Comparison of ENCODE assay signal across 1 cellular context in the genomic region with DNA sequence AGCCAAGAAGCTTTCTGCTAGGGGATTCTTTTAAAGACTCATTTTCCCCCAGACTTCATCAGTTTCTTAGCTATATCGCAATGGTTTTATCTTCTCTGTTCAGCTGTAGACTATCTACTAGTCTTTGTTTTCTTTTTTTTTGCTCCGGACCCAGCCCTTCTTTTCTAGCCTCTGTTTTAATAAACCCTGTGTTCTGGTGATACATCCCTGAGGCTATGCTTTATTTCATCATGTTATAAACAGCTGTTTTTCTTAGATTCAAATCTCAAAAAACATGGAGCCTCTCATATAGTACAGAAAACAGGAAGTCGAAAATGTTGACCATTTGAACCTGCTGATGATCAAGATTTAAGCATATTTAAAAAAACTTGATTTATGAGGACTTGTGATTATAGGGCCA.
TF ChIP-seq lines count a peak whose summit lies in the region.

No MANE protein-coding gene starts in this region.

TF ChIP-seq in K562, 482 proteins besides CTCF, POLR2A, EP300 and RAD21 (continued from another document and continues in another):
- TF ChIP-seq SMARCA5 (IDR thresholded peaks at IDR 0.05), result no peak
- TF ChIP-seq PHB2 (IDR thresholded peaks at IDR 0.05; ENCODE audit: low read depth), result peak; percentile 45; the same call in 1 of the 2 replicates
- TF ChIP-seq CHCHD3 (CRISPR knock-in tag; IDR thresholded peaks at IDR 0.05), result no peak
- TF ChIP-seq TEAD4 (IDR thresholded peaks at IDR 0.05; ENCODE audit: low read length), result peak; percentile 84
- TF ChIP-seq TEAD4 (CRISPR knock-in tag; IDR thresholded peaks at IDR 0.05; ENCODE audit: borderline replicate concordance), result no peak
- no peak for TF ChIP-seq ZNF695 (CRISPR knock-in tag; IDR thresholded peaks at IDR 0.05)
- TF ChIP-seq, protein P1, sequence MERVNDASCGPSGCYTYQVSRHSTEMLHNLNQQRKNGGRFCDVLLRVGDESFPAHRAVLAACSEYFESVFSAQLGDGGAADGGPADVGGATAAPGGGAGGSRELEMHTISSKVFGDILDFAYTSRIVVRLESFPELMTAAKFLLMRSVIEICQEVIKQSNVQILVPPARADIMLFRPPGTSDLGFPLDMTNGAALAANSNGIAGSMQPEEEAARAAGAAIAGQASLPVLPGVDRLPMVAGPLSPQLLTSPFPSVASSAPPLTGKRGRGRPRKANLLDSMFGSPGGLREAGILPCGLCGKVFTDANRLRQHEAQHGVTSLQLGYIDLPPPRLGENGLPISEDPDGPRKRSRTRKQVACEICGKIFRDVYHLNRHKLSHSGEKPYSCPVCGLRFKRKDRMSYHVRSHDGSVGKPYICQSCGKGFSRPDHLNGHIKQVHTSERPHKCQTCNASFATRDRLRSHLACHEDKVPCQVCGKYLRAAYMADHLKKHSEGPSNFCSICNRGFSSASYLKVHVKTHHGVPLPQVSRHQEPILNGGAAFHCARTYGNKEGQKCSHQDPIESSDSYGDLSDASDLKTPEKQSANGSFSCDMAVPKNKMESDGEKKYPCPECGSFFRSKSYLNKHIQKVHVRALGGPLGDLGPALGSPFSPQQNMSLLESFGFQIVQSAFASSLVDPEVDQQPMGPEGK (CRISPR knock-in tag; IDR thresholded peaks at IDR 0.05; ENCODE audit: borderline replicate concordance), result no peak
- TF ChIP-seq ZEB2 (IDR thresholded peaks at IDR 0.05), result 0 out of 2 replicates have a peak, but pooled peaks have one; percentile 28
- no peak for TF ChIP-seq ZNF23 (CRISPR knock-in tag; IDR thresholded peaks at IDR 0.05)
- TF ChIP-seq, protein P2, sequence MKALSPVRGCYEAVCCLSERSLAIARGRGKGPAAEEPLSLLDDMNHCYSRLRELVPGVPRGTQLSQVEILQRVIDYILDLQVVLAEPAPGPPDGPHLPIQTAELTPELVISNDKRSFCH (CRISPR knock-in tag; IDR thresholded peaks at IDR 0.05), result no peak
- TF ChIP-seq, protein P2 (tag; IDR thresholded peaks at IDR 0.05), result no peak
- TF ChIP-seq HMG20A (CRISPR knock-in tag; conservative IDR thresholded peaks at IDR 0.05), result no peak
- TF ChIP-seq NCOA1 (IDR thresholded peaks at IDR 0.05; ENCODE audit: low read depth), result no peak
- TF ChIP-seq ZNF184 (CRISPR knock-in tag; IDR thresholded peaks at IDR 0.05), result no peak
- no peak for TF ChIP-seq ZNF77 (CRISPR knock-in tag; IDR thresholded peaks at IDR 0.05)
- no peak for TF ChIP-seq GATAD2A (IDR thresholded peaks at IDR 0.05)
- TF ChIP-seq, protein P3, sequence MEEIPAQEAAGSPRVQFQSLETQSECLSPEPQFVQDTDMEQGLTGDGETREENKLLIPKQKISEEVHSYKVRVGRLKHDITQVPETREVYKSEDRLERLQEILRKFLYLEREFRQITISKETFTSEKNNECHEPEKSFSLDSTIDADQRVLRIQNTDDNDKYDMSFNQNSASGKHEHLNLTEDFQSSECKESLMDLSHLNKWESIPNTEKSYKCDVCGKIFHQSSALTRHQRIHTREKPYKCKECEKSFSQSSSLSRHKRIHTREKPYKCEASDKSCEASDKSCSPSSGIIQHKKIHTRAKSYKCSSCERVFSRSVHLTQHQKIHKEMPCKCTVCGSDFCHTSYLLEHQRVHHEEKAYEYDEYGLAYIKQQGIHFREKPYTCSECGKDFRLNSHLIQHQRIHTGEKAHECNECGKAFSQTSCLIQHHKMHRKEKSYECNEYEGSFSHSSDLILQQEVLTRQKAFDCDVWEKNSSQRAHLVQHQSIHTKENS (CRISPR knock-in tag; IDR thresholded peaks at IDR 0.05), result no peak
- peak; percentile 83 for TF ChIP-seq MTA2 (IDR thresholded peaks at IDR 0.05; ENCODE audit: low read depth)
- TF ChIP-seq, protein P4, sequence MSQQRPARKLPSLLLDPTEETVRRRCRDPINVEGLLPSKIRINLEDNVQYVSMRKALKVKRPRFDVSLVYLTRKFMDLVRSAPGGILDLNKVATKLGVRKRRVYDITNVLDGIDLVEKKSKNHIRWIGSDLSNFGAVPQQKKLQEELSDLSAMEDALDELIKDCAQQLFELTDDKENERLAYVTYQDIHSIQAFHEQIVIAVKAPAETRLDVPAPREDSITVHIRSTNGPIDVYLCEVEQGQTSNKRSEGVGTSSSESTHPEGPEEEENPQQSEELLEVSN (IDR thresholded peaks at IDR 0.05; ENCODE audit: borderline replicate concordance in 1 of 2, extremely low read depth in 1 of 2, insufficient read depth in 1 of 2, insufficient read length in 1 of 2, low read depth in 1 of 2, low read length in 1 of 2, poor library complexity in 1 of 2, severe bottlenecking in 1 of 2), result no peak
- TF ChIP-seq ZNF644 (tag; IDR thresholded peaks at IDR 0.05; ENCODE audit: low read depth), result 0 out of 2 replicates have a peak, but pooled peaks have one; percentile 33
- TF ChIP-seq TRIM28 (IDR thresholded peaks at IDR 0.05), result no peak
- TF ChIP-seq XRCC3 (IDR thresholded peaks at IDR 0.05), result no peak
- TF ChIP-seq COPS2 (conservative IDR thresholded peaks at IDR 0.05), result no peak
- TF ChIP-seq, protein P5, sequence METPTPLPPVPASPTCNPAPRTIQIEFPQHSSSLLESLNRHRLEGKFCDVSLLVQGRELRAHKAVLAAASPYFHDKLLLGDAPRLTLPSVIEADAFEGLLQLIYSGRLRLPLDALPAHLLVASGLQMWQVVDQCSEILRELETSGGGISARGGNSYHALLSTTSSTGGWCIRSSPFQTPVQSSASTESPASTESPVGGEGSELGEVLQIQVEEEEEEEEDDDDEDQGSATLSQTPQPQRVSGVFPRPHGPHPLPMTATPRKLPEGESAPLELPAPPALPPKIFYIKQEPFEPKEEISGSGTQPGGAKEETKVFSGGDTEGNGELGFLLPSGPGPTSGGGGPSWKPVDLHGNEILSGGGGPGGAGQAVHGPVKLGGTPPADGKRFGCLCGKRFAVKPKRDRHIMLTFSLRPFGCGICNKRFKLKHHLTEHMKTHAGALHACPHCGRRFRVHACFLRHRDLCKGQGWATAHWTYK (CRISPR knock-in tag; IDR thresholded peaks at IDR 0.05), result no peak
- TF ChIP-seq CBFA2T2 (conservative IDR thresholded peaks at IDR 0.05), result peak; percentile 77
- peak; percentile 63; the same call in 1 of the 2 replicates for TF ChIP-seq HDAC2 (IDR thresholded peaks at IDR 0.05)
- no peak for TF ChIP-seq OTX1 (CRISPR knock-in tag; IDR thresholded peaks at IDR 0.05)
- peak; percentile 72 for TF ChIP-seq CEBPB (tag; IDR thresholded peaks at IDR 0.05)
- TF ChIP-seq HNRNPH1 (optimal IDR thresholded peaks at IDR 0.05; ENCODE audit: low read depth, low read length), result no peak
- TF ChIP-seq, protein P6, sequence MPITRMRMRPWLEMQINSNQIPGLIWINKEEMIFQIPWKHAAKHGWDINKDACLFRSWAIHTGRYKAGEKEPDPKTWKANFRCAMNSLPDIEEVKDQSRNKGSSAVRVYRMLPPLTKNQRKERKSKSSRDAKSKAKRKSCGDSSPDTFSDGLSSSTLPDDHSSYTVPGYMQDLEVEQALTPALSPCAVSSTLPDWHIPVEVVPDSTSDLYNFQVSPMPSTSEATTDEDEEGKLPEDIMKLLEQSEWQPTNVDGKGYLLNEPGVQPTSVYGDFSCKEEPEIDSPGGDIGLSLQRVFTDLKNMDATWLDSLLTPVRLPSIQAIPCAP (CRISPR knock-in tag; IDR thresholded peaks at IDR 0.05; ENCODE audit: borderline replicate concordance), result no peak
- no peak for TF ChIP-seq ESRRB (CRISPR knock-in tag; IDR thresholded peaks at IDR 0.05; ENCODE audit: borderline replicate concordance)
- TF ChIP-seq TBP (optimal IDR thresholded peaks at IDR 0.05; ENCODE audit: low read depth, low read length), result no peak
- TF ChIP-seq SIX5 (IDR thresholded peaks at IDR 0.05; ENCODE audit: borderline replicate concordance in 1 of 2, insufficient read depth in 1 of 2, low read depth in 1 of 2, low read length in 2 of 2), result no peak
- TF ChIP-seq ZNF707 (CRISPR knock-in tag; conservative IDR thresholded peaks at IDR 0.05), result no peak
- TF ChIP-seq, protein P7, sequence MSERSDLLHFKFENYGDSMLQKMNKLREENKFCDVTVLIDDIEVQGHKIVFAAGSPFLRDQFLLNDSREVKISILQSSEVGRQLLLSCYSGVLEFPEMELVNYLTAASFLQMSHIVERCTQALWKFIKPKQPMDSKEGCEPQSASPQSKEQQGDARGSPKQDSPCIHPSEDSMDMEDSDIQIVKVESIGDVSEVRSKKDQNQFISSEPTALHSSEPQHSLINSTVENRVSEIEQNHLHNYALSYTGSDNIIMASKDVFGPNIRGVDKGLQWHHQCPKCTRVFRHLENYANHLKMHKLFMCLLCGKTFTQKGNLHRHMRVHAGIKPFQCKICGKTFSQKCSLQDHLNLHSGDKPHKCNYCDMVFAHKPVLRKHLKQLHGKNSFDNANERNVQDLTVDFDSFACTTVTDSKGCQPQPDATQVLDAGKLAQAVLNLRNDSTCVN (CRISPR knock-in tag; IDR thresholded peaks at IDR 0.05), result peak; percentile 30; the same call in 1 of the 2 replicates
- no peak for TF ChIP-seq KAT7 (CRISPR knock-in tag; IDR thresholded peaks at IDR 0.05; ENCODE audit: borderline replicate concordance)
- TF ChIP-seq, protein P8, sequence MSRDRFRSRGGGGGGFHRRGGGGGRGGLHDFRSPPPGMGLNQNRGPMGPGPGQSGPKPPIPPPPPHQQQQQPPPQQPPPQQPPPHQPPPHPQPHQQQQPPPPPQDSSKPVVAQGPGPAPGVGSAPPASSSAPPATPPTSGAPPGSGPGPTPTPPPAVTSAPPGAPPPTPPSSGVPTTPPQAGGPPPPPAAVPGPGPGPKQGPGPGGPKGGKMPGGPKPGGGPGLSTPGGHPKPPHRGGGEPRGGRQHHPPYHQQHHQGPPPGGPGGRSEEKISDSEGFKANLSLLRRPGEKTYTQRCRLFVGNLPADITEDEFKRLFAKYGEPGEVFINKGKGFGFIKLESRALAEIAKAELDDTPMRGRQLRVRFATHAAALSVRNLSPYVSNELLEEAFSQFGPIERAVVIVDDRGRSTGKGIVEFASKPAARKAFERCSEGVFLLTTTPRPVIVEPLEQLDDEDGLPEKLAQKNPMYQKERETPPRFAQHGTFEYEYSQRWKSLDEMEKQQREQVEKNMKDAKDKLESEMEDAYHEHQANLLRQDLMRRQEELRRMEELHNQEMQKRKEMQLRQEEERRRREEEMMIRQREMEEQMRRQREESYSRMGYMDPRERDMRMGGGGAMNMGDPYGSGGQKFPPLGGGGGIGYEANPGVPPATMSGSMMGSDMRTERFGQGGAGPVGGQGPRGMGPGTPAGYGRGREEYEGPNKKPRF (IDR thresholded peaks at IDR 0.05; ENCODE audit: low read depth, low read length), result no peak
- TF ChIP-seq, protein P9, sequence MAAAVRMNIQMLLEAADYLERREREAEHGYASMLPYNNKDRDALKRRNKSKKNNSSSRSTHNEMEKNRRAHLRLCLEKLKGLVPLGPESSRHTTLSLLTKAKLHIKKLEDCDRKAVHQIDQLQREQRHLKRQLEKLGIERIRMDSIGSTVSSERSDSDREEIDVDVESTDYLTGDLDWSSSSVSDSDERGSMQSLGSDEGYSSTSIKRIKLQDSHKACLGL (CRISPR knock-in tag; IDR thresholded peaks at IDR 0.05; ENCODE audit: borderline replicate concordance, poor library complexity, severe bottlenecking), result no peak
- no peak for TF ChIP-seq MTF1 (CRISPR knock-in tag; IDR thresholded peaks at IDR 0.05; ENCODE audit: borderline replicate concordance)
- TF ChIP-seq ZNF57 (CRISPR knock-in tag; IDR thresholded peaks at IDR 0.05), result no peak
- TF ChIP-seq STAT5A (IDR thresholded peaks at IDR 0.05; ENCODE audit: borderline replicate concordance, low read length), result peak; percentile 62; the same call in 1 of the 2 replicates
- no peak for TF ChIP-seq ILF3 (IDR thresholded peaks at IDR 0.05; ENCODE audit: borderline replicate concordance)
- TF ChIP-seq ATF1 (CRISPR knock-in tag; IDR thresholded peaks at IDR 0.05), result no peak
- TF ChIP-seq ATF1 (tag; IDR thresholded peaks at IDR 0.05), result no peak
- TF ChIP-seq, protein P10, sequence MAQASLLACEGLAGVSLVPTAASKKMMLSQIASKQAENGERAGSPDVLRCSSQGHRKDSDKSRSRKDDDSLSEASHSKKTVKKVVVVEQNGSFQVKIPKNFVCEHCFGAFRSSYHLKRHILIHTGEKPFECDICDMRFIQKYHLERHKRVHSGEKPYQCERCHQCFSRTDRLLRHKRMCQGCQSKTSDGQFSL (CRISPR knock-in tag; IDR thresholded peaks at IDR 0.05), result no peak
- TF ChIP-seq, protein P10 (tag; IDR thresholded peaks at IDR 0.05), result no peak
- TF ChIP-seq, protein P11, sequence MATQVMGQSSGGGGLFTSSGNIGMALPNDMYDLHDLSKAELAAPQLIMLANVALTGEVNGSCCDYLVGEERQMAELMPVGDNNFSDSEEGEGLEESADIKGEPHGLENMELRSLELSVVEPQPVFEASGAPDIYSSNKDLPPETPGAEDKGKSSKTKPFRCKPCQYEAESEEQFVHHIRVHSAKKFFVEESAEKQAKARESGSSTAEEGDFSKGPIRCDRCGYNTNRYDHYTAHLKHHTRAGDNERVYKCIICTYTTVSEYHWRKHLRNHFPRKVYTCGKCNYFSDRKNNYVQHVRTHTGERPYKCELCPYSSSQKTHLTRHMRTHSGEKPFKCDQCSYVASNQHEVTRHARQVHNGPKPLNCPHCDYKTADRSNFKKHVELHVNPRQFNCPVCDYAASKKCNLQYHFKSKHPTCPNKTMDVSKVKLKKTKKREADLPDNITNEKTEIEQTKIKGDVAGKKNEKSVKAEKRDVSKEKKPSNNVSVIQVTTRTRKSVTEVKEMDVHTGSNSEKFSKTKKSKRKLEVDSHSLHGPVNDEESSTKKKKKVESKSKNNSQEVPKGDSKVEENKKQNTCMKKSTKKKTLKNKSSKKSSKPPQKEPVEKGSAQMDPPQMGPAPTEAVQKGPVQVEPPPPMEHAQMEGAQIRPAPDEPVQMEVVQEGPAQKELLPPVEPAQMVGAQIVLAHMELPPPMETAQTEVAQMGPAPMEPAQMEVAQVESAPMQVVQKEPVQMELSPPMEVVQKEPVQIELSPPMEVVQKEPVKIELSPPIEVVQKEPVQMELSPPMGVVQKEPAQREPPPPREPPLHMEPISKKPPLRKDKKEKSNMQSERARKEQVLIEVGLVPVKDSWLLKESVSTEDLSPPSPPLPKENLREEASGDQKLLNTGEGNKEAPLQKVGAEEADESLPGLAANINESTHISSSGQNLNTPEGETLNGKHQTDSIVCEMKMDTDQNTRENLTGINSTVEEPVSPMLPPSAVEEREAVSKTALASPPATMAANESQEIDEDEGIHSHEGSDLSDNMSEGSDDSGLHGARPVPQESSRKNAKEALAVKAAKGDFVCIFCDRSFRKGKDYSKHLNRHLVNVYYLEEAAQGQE (CRISPR knock-in tag; IDR thresholded peaks at IDR 0.05; ENCODE audit: low read depth), result no peak
- TF ChIP-seq ZZZ3 (IDR thresholded peaks at IDR 0.05), result no peak
- no peak for TF ChIP-seq LARP7 (IDR thresholded peaks at IDR 0.05)
- TF ChIP-seq GABPA (tag; conservative IDR thresholded peaks at IDR 0.05; ENCODE audit: low read depth), result peak; percentile 56
- no peak for TF ChIP-seq ZNF444 (CRISPR knock-in tag; IDR thresholded peaks at IDR 0.05)
- no peak for TF ChIP-seq HLTF (IDR thresholded peaks at IDR 0.05)
- TF ChIP-seq ZNF311 (CRISPR knock-in tag; IDR thresholded peaks at IDR 0.05), result 0 out of 2 replicates have a peak, but pooled peaks have one; percentile 41
- no peak for TF ChIP-seq HDGF (IDR thresholded peaks at IDR 0.05)
- TF ChIP-seq KDM1A (IDR thresholded peaks at IDR 0.05), result no peak
- TF ChIP-seq ZC3H8 (IDR thresholded peaks at IDR 0.05), result no peak
- peak; percentile 88 for TF ChIP-seq TAL1 (IDR thresholded peaks at IDR 0.05)
- no peak for TF ChIP-seq ZNF668 (CRISPR knock-in tag; IDR thresholded peaks at IDR 0.05)
- no peak for TF ChIP-seq ZBTB7A (IDR thresholded peaks at IDR 0.05; ENCODE audit: borderline replicate concordance, control insufficient read depth, low read depth, low read length)
